In the genomic region with DNA sequence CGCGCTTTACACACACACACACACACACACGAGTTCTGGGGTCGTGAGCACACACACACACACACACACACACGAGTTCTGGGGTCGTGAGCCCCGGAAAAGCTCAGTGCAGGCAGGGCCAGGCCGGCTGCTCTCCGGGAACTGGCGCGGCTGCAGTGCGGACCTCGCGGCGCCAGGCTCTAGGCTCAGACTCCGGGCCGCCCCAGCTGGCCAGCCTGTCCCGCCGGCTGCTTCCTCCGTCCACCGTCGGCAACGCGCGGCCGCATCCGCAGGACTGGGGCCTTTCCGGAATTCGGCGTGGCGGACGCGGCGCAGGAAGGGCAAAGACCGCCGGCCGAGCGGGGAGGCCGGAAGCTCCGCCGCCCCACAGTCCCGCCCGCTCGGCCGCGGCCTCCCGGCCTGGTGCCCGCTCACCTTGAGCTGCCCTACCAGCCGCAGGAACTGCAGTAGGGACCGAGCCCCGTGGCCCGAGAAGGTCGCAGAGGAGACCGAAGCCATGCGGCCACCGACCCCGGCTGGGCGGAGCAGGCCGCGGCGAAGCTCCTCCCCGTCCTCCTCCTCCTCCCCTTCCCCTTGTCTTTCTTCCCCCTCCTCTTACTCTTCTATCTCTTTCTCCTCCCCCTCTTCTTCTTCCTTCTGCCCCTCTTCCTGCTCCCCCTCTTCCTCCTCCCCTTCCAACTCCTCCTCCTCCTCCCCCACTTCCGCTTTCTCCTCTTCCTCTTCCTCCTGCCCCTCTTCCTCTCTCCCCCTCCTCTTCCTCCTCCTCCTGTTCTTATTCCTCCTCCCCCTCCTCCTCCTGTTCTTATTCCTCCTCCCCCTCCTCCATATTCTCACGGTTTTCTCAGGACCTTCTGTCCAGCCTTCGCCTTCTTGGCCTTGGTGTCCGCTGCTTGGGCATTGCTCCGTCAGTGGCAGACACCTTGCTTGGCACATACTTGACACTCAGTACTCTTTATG, we compare ENCODE assay signal across 1 cellular context.
TF ChIP-seq lines count a peak whose summit lies in the region.

A gene with protein sequence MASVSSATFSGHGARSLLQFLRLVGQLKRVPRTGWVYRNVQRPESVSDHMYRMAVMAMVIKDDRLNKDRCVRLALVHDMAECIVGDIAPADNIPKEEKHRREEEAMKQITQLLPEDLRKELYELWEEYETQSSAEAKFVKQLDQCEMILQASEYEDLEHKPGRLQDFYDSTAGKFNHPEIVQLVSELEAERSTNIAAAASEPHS (minus strand): TSS at position 533 of the 957 bp plus-strand sequence. CDS start 35 bp downstream, at position 498.

TF ChIP-seq in HepG2, 621 proteins besides CTCF, POLR2A, EP300 and RAD21 (continued from another document and continues in another):
- TF ChIP-seq, protein P1, sequence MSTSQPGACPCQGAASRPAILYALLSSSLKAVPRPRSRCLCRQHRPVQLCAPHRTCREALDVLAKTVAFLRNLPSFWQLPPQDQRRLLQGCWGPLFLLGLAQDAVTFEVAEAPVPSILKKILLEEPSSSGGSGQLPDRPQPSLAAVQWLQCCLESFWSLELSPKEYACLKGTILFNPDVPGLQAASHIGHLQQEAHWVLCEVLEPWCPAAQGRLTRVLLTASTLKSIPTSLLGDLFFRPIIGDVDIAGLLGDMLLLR (CRISPR knock-in tag; IDR thresholded peaks at IDR 0.05): 0 out of 2 replicates have a peak, but pooled peaks have one; percentile 53
- TF ChIP-seq, protein P2, sequence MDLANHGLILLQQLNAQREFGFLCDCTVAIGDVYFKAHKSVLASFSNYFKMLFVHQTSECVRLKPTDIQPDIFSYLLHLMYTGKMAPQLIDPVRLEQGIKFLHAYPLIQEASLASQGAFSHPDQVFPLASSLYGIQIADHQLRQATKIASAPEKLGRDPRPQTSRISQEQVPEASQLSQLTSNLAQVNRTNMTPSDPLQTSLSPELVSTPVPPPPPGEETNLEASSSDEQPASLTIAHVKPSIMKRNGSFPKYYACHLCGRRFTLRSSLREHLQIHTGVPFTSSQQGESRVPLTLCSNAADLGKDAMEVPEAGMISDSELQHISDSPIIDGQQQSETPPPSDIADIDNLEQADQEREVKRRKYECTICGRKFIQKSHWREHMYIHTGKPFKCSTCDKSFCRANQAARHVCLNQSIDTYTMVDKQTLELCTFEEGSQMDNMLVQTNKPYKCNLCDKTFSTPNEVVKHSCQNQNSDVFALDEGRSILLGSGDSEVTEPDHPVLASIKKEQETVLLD (CRISPR knock-in tag; IDR thresholded peaks at IDR 0.05; ENCODE audit: low read depth): peak; percentile 57; the same call in 1 of the 2 replicates
- TF ChIP-seq, protein P3, sequence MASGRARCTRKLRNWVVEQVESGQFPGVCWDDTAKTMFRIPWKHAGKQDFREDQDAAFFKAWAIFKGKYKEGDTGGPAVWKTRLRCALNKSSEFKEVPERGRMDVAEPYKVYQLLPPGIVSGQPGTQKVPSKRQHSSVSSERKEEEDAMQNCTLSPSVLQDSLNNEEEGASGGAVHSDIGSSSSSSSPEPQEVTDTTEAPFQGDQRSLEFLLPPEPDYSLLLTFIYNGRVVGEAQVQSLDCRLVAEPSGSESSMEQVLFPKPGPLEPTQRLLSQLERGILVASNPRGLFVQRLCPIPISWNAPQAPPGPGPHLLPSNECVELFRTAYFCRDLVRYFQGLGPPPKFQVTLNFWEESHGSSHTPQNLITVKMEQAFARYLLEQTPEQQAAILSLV (CRISPR knock-in tag; IDR thresholded peaks at IDR 0.05; ENCODE audit: borderline replicate concordance): peak; percentile 95
- TF ChIP-seq, protein P4, sequence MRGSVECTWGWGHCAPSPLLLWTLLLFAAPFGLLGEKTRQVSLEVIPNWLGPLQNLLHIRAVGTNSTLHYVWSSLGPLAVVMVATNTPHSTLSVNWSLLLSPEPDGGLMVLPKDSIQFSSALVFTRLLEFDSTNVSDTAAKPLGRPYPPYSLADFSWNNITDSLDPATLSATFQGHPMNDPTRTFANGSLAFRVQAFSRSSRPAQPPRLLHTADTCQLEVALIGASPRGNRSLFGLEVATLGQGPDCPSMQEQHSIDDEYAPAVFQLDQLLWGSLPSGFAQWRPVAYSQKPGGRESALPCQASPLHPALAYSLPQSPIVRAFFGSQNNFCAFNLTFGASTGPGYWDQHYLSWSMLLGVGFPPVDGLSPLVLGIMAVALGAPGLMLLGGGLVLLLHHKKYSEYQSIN (CRISPR knock-in tag; IDR thresholded peaks at IDR 0.05; ENCODE audit: borderline replicate concordance): no peak
- peak; percentile 96 for TF ChIP-seq NRL (CRISPR knock-in tag; IDR thresholded peaks at IDR 0.05; ENCODE audit: borderline replicate concordance)
- TF ChIP-seq SMARCE1 (IDR thresholded peaks at IDR 0.05; ENCODE audit: borderline replicate concordance): no peak
- peak; percentile 98 for TF ChIP-seq ZSCAN21 (CRISPR knock-in tag; IDR thresholded peaks at IDR 0.05; ENCODE audit: borderline replicate concordance)
- TF ChIP-seq ZNF816 (CRISPR knock-in tag; IDR thresholded peaks at IDR 0.05; ENCODE audit: borderline replicate concordance): peak; percentile 83; the same call in 1 of the 2 replicates
- TF ChIP-seq, protein P5, sequence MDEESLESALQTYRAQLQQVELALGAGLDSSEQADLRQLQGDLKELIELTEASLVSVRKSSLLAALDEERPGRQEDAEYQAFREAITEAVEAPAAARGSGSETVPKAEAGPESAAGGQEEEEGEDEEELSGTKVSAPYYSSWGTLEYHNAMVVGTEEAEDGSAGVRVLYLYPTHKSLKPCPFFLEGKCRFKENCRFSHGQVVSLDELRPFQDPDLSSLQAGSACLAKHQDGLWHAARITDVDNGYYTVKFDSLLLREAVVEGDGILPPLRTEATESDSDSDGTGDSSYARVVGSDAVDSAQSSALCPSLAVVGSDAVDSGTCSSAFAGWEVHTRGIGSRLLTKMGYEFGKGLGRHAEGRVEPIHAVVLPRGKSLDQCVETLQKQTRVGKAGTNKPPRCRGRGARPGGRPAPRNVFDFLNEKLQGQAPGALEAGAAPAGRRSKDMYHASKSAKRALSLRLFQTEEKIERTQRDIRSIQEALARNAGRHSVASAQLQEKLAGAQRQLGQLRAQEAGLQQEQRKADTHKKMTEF (CRISPR knock-in tag; IDR thresholded peaks at IDR 0.05): peak; percentile 93
- TF ChIP-seq YY1 (IDR thresholded peaks at IDR 0.05; ENCODE audit: insufficient read depth, insufficient replicate concordance, low read depth, low read length): peak; percentile 80
- TF ChIP-seq ZMYM2 (CRISPR knock-in tag; IDR thresholded peaks at IDR 0.05): peak; percentile 75
- TF ChIP-seq ZBTB1 (CRISPR knock-in tag; IDR thresholded peaks at IDR 0.05; ENCODE audit: borderline replicate concordance): peak; percentile 58; the same call in 1 of the 2 replicates
- TF ChIP-seq SIX4 (CRISPR knock-in tag; IDR thresholded peaks at IDR 0.05): 0 out of 2 replicates have a peak, but pooled peaks have one; percentile 33
- peak; percentile 79; the same call in 1 of the 2 replicates for TF ChIP-seq SP4 (CRISPR knock-in tag; IDR thresholded peaks at IDR 0.05)
- TF ChIP-seq SOX13 (IDR thresholded peaks at IDR 0.05): no peak; the same call in 1 of the 2 replicates
- TF ChIP-seq SOX13 (CRISPR knock-in tag; conservative IDR thresholded peaks at IDR 0.05 in 1 of 2, IDR thresholded peaks at IDR 0.05 in 1 of 2): peak in 1 of 2 experiments; percentile 60; a peak in 1 of 4 replicates
- peak; percentile 87 for TF ChIP-seq TAF1 (CRISPR knock-in tag; IDR thresholded peaks at IDR 0.05)
- peak; percentile 99 for TF ChIP-seq YEATS4 (CRISPR knock-in tag; IDR thresholded peaks at IDR 0.05; ENCODE audit: borderline replicate concordance)
- TF ChIP-seq ARHGAP35 (CRISPR knock-in tag; IDR thresholded peaks at IDR 0.05; ENCODE audit: borderline replicate concordance): peak; percentile 92
- peak; percentile 98 for TF ChIP-seq RBFOX2 (IDR thresholded peaks at IDR 0.05; ENCODE audit: low read depth, low read length)
- TF ChIP-seq SETDB1 (CRISPR knock-in tag; IDR thresholded peaks at IDR 0.05; ENCODE audit: borderline replicate concordance): no peak
- TF ChIP-seq, protein P6, sequence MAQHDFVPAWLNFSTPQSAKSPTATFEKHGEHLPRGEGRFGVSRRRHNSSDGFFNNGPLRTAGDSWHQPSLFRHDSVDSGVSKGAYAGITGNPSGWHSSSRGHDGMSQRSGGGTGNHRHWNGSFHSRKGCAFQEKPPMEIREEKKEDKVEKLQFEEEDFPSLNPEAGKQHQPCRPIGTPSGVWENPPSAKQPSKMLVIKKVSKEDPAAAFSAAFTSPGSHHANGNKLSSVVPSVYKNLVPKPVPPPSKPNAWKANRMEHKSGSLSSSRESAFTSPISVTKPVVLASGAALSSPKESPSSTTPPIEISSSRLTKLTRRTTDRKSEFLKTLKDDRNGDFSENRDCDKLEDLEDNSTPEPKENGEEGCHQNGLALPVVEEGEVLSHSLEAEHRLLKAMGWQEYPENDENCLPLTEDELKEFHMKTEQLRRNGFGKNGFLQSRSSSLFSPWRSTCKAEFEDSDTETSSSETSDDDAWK (CRISPR knock-in tag; IDR thresholded peaks at IDR 0.05): no peak
- TF ChIP-seq ZFY (CRISPR knock-in tag; IDR thresholded peaks at IDR 0.05): peak; percentile 99
- TF ChIP-seq MAFK (conservative IDR thresholded peaks at IDR 0.05 in 1 of 2, IDR thresholded peaks at IDR 0.05 in 1 of 2; ENCODE audit: low read length in 2 of 2): no peak
- peak; percentile 93 for TF ChIP-seq GABPB1 (CRISPR knock-in tag; IDR thresholded peaks at IDR 0.05)
- TF ChIP-seq, protein P7, sequence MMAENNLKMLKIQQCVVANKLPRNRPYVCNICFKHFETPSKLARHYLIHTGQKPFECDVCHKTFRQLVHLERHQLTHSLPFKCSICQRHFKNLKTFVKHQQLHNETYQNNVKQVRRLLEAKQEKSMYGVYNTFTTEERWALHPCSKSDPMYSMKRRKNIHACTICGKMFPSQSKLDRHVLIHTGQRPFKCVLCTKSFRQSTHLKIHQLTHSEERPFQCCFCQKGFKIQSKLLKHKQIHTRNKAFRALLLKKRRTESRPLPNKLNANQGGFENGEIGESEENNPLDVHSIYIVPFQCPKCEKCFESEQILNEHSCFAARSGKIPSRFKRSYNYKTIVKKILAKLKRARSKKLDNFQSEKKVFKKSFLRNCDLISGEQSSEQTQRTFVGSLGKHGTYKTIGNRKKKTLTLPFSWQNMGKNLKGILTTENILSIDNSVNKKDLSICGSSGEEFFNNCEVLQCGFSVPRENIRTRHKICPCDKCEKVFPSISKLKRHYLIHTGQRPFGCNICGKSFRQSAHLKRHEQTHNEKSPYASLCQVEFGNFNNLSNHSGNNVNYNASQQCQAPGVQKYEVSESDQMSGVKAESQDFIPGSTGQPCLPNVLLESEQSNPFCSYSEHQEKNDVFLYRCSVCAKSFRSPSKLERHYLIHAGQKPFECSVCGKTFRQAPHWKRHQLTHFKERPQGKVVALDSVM (CRISPR knock-in tag; IDR thresholded peaks at IDR 0.05): peak; percentile 83
- peak; percentile 30; the same call in 1 of the 2 replicates for TF ChIP-seq ZNF644 (CRISPR knock-in tag; IDR thresholded peaks at IDR 0.05; ENCODE audit: low read depth)
- TF ChIP-seq HHEX (CRISPR knock-in tag; IDR thresholded peaks at IDR 0.05): no peak
- TF ChIP-seq GATAD1 (CRISPR knock-in tag; IDR thresholded peaks at IDR 0.05): peak; percentile 69; the same call in 1 of the 2 replicates
- TF ChIP-seq JDP2 (CRISPR knock-in tag; IDR thresholded peaks at IDR 0.05; ENCODE audit: borderline replicate concordance): no peak
- TF ChIP-seq, protein P8, sequence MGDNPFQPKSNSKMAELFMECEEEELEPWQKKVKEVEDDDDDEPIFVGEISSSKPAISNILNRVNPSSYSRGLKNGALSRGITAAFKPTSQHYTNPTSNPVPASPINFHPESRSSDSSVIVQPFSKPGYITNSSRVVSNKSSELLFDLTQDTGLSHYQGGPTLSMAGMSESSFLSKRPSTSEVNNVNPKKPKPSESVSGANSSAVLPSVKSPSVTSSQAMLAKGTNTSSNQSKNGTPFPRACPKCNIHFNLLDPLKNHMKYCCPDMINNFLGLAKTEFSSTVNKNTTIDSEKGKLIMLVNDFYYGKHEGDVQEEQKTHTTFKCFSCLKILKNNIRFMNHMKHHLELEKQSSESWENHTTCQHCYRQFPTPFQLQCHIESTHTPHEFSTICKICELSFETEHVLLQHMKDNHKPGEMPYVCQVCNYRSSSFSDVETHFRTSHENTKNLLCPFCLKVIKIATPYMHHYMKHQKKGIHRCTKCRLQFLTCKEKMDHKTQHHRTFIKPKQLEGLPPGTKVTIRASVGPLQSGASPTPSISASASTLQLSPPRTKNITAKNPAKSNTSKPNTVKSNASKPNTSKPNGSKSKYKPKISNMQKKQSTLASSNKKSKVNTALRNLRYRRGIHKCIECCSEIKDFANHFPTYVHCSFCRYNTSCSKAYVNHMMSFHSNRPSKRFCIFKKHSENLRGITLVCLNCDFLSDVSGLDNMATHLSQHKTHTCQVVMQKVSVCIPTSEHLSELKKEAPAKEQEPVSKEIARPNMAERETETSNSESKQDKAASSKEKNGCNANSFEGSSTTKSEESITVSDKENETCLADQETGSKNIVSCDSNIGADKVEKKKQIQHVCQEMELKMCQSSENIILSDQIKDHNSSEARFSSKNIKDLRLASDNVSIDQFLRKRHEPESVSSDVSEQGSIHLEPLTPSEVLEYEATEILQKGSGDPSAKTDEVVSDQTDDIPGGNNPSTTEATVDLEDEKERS (CRISPR knock-in tag; IDR thresholded peaks at IDR 0.05): no peak
- peak; percentile 93 for TF ChIP-seq REXO4 (CRISPR knock-in tag; IDR thresholded peaks at IDR 0.05; ENCODE audit: borderline replicate concordance)
- TF ChIP-seq SRSF4 (IDR thresholded peaks at IDR 0.05; ENCODE audit: low read depth, low read length, poor library complexity, severe bottlenecking): no peak
- TF ChIP-seq SALL1 (CRISPR knock-in tag; IDR thresholded peaks at IDR 0.05): peak; percentile 97
- TF ChIP-seq CENPT (CRISPR knock-in tag; IDR thresholded peaks at IDR 0.05; ENCODE audit: low read depth): peak; percentile 83
- TF ChIP-seq SNAI1 (CRISPR knock-in tag; IDR thresholded peaks at IDR 0.05; ENCODE audit: borderline replicate concordance): no peak
- peak; percentile 52; the same call in 1 of the 2 replicates for TF ChIP-seq PITX1 (CRISPR knock-in tag; IDR thresholded peaks at IDR 0.05)
- 0 out of 2 replicates have a peak, but pooled peaks have one; percentile 44 for TF ChIP-seq ZNF780A (CRISPR knock-in tag; IDR thresholded peaks at IDR 0.05)
- TF ChIP-seq NFYB (CRISPR knock-in tag; IDR thresholded peaks at IDR 0.05): no peak
- peak; percentile 97 for TF ChIP-seq ZNF616 (CRISPR knock-in tag; IDR thresholded peaks at IDR 0.05; ENCODE audit: low read depth)
- no peak; the same call in 1 of the 2 replicates for TF ChIP-seq BCL6 (CRISPR knock-in tag; IDR thresholded peaks at IDR 0.05)
- TF ChIP-seq, protein P9, sequence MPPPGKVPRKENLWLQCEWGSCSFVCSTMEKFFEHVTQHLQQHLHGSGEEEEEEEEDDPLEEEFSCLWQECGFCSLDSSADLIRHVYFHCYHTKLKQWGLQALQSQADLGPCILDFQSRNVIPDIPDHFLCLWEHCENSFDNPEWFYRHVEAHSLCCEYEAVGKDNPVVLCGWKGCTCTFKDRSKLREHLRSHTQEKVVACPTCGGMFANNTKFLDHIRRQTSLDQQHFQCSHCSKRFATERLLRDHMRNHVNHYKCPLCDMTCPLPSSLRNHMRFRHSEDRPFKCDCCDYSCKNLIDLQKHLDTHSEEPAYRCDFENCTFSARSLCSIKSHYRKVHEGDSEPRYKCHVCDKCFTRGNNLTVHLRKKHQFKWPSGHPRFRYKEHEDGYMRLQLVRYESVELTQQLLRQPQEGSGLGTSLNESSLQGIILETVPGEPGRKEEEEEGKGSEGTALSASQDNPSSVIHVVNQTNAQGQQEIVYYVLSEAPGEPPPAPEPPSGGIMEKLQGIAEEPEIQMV (CRISPR knock-in tag; IDR thresholded peaks at IDR 0.05; ENCODE audit: low read depth): peak; percentile 98
- peak; percentile 82 for TF ChIP-seq PPARG (CRISPR knock-in tag; conservative IDR thresholded peaks at IDR 0.05)
- no peak for TF ChIP-seq NFE2 (CRISPR knock-in tag; IDR thresholded peaks at IDR 0.05)
- TF ChIP-seq MEIS1 (CRISPR knock-in tag; IDR thresholded peaks at IDR 0.05; ENCODE audit: borderline replicate concordance): peak; percentile 86
- TF ChIP-seq ATF7 (IDR thresholded peaks at IDR 0.05): no peak
- TF ChIP-seq ATF7 (CRISPR knock-in tag; IDR thresholded peaks at IDR 0.05): peak; percentile 90
- TF ChIP-seq POGZ (CRISPR knock-in tag; IDR thresholded peaks at IDR 0.05): peak; percentile 91
